ENCODE assay signal across 34 cellular contexts in the genomic region with DNA sequence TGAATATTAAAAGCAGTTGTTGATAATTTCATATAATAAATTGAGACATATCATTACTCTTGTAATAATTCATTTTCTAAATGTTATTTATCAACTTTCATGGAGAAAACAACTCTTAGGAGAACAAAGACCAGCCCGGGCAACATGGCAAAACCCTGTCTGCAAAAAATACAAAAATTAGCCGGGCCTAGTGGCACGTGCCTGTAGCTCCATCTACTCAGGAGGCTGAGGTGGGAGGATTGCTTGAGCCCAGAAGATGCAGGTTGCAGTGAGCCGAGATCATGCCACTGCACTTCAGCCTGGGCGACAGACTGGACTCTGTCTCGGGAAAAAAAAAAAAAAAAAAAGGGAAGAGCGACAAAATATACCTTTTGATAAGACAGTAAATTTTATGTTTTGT.
"Had no signal": no experiment of that assay in that cellular context is flagged by ENCODE, and none has a peak within 500 bp of the region (broad histone marks: within the 10 kb centered on the region; RNA-seq: fewer than 3 reads in every experiment).

No MANE protein-coding gene starts in this region.

- H3K36me3 ChIP-seq: MG63 had no signal

- H3K9ac ChIP-seq: KMS-11 had no signal

- H3K4me2 ChIP-seq: KMS-11 had no signal

- H3K4me3 ChIP-seq: MG63 had no signal

- H3K27me3 ChIP-seq: MG63 had no signal

- H3K27ac ChIP-seq: KMS-11 had no signal

- DNase-seq: Karpas-422, Kasumi-1, MG63, MM.1S, MV-4-11, NCI-H1048, NCI-H1092, NCI-H1092 treated with DMSO at 0.1 percent for 48 hours, NCI-H1105, NCI-H1105 treated with DMSO at 0.1 percent for 48 hours, NCI-H1417, NCI-H1417 treated with DMSO at 0.1 percent for 48 hours, NCI-H1436, NCI-H1436 treated with DMSO at 0.1 percent for 48 hours, NCI-H146, NCI-H1694, NCI-H1694 treated with DMSO at 0.1 percent for 48 hours, NCI-H187, NCI-H187 treated with DMSO at 0.1 percent for 48 hours, NCI-H1930, NCI-H2029, NCI-H2029 treated with DMSO at 0.1 percent for 48 hours, NCI-H2081, NCI-H2081 treated with DMSO at 0.1 percent for 48 hours, NCI-H2107, NCI-H2171, NCI-H2171 treated with DMSO at 0.1 percent for 48 hours, NCI-H2227 treated with DMSO at 0.1 percent for 48 hours, NCI-H226, NCI-H345, NCI-H446, NCI-H446 treated with DMSO at 0.1 percent for 48 hours, NCI-H510A had no signal

- H3K9me3 ChIP-seq: MG63 had no signal
